8 cellular contexts compared by ENCODE assay signal in the genomic region with DNA sequence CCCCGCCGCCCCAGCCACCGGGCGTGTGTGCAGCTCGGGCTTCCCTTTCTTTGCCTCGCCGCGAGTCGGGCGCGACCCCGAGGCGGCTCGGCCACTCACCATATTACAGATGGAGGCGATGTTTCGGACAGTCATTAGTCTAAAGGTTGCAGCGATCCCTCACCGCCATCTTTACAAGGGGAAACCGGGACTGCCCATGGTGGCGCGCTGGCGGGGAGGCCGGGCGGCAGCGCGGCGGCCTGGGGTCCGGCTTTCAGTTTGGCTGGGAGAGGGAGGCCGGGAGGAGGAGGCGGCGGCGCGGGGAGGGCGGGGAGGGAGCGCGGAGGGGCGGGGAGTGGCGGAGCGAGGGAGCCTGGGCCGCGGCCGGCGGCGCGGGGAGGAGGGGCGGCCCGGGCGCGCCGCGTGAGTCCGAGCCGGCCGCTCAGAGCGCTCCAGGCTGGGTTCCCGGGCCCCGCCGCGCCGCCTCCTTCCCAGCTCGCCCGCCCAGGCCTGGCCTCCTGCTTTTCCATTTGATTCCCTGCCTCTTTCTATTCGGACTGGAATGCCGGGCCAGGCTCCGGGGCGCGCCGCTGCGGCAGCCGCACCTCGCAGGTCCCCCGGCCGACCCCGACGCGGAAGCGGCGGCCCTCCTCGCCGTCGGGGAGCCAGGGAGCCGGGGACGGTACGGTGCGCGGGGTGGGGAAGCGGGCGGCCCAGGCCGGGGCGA. TPM values are rescaled to one million over a fixed set of nuclear protein-coding genes. Genes with fewer than 3 reads are reported as not detected.
DNase-seq lines count a peak whose midpoint lies in the region; ATAC-seq and TF ChIP-seq lines count a peak whose summit lies in the region.

A gene with protein sequence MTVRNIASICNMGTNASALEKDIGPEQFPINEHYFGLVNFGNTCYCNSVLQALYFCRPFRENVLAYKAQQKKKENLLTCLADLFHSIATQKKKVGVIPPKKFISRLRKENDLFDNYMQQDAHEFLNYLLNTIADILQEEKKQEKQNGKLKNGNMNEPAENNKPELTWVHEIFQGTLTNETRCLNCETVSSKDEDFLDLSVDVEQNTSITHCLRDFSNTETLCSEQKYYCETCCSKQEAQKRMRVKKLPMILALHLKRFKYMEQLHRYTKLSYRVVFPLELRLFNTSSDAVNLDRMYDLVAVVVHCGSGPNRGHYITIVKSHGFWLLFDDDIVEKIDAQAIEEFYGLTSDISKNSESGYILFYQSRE (minus strand): TSS at position 286 of the 706 bp plus-strand sequence. CDS start 151 bp downstream, at position 135.

- peak within 1 kb of the TSS; percentile 62 for H3K27ac Mint-ChIP-seq in activated T-helper 2 cell treated with anti-CD3 and anti-CD28 coated beads, Interferon-gamma antibody, Interleukin-2, Interleukin-4, amounts not matched to agents 10 μg/mL and 5 μg/mL and 100 μg/mL, durations not matched to agents 14 hours and 24 hours and 36 hours
- peak within 1 kb of the TSS; percentile 38 to 76 for H3K27ac Mint-ChIP-seq in natural killer cell

- H3K36me3 Mint-ChIP-seq in activated T-helper 2 cell treated with anti-CD3 and anti-CD28 coated beads, Interferon-gamma antibody, Interleukin-2, Interleukin-4, amounts not matched to agents 10 μg/mL and 5 μg/mL and 100 μg/mL, durations not matched to agents 14 hours and 24 hours and 36 hours (ENCODE audit: low read depth): peaks cover 18% of the 10 kb centered on the region
- no peaks in the 10 kb centered on the region for H3K36me3 Mint-ChIP-seq in natural killer cell

- peak within 1 kb of the TSS; percentile 82 for H3K4me3 Mint-ChIP-seq in activated T-helper 2 cell treated with anti-CD3 and anti-CD28 coated beads, Interferon-gamma antibody, Interleukin-2, Interleukin-4, amounts not matched to agents 10 μg/mL and 5 μg/mL and 100 μg/mL, durations not matched to agents 14 hours and 24 hours and 36 hours (ENCODE audit: low read depth)
- H3K4me3 Mint-ChIP-seq in natural killer cell: peak within 1 kb of the TSS; percentile 92

- H3K4me3 ChIP-seq in fibroblast of pulmonary artery (replicated peaks; ENCODE audit: low read depth, low read length): peak within 1 kb of the TSS; percentile 71

- peaks cover 5% of the 10 kb centered on the region for H3K9me3 Mint-ChIP-seq in activated T-helper 2 cell treated with anti-CD3 and anti-CD28 coated beads, Interferon-gamma antibody, Interleukin-2, Interleukin-4, amounts not matched to agents 10 μg/mL and 5 μg/mL and 100 μg/mL, durations not matched to agents 14 hours and 24 hours and 36 hours
- H3K9me3 Mint-ChIP-seq in natural killer cell: no peaks in the 10 kb centered on the region

- ATAC-seq in GM19438 (IDR thresholded peaks at IDR 0.05; ENCODE audit: low read depth, unreplicated experiment) (peak; percentile 82), HG03558 (IDR thresholded peaks at IDR 0.05; ENCODE audit: extremely low read depth, unreplicated experiment) (peak; percentile 66), natural killer cell (peak; percentile 83 to 88 (median 84))

- H3K4me1 Mint-ChIP-seq in activated T-helper 2 cell treated with anti-CD3 and anti-CD28 coated beads, Interferon-gamma antibody, Interleukin-2, Interleukin-4, amounts not matched to agents 10 μg/mL and 5 μg/mL and 100 μg/mL, durations not matched to agents 14 hours and 24 hours and 36 hours (ENCODE audit: low read depth): peaks cover 15% of the 10 kb centered on the region
- H3K4me1 Mint-ChIP-seq in natural killer cell: peaks cover 20 to 36% of the 10 kb centered on the region in 2 donors

- intact Hi-C loops in activated T-helper 2 cell treated with anti-CD3 and anti-CD28 coated beads, Interferon-gamma antibody, Interleukin-2, Interleukin-4, amounts not matched to agents 10 μg/mL and 5 μg/mL and 100 μg/mL, durations not matched to agents 14 hours and 24 hours and 36 hours (cut with micrococcal nuclease): loop anchor here (1.0 kb wide), 1 partner anchor 203 kb away; a partner anchor contains a TSS
- intact Hi-C loops in natural killer cell (cut with micrococcal nuclease): loop anchor here (5.0 kb wide), 1 partner anchor 63 kb away; no protein-coding TSS in a partner anchor

- H3K27me3 Mint-ChIP-seq in activated T-helper 2 cell treated with anti-CD3 and anti-CD28 coated beads, Interferon-gamma antibody, Interleukin-2, Interleukin-4, amounts not matched to agents 10 μg/mL and 5 μg/mL and 100 μg/mL, durations not matched to agents 14 hours and 24 hours and 36 hours (ENCODE audit: low read depth): peaks cover 10% of the 10 kb centered on the region
- no peaks in the 10 kb centered on the region for H3K27me3 Mint-ChIP-seq in natural killer cell (ENCODE audit: low read depth in 2 of 2)

- DNase-seq in D341Med (ENCODE audit: low spot score) (peak; percentile 90), fibroblast of pulmonary artery (ENCODE audit: low read depth) (peak; percentile 74), natural killer cell (peak; percentile 34), stromal cell of bone marrow (ENCODE audit: low read depth) (peak; percentile 71)
- peak; percentile 28 for DNase-seq in activated T-helper 2 cell treated with anti-CD3 and anti-CD28 coated beads, Interferon-gamma antibody, Interleukin-2, Interleukin-4, amounts not matched to agents 10 μg/mL and 5 μg/mL and 100 μg/mL, durations not matched to agents 14 hours and 24 hours and 36 hours (ENCODE audit: low spot score)

- no peak for TF ChIP-seq CTCF in fibroblast of pulmonary artery (IDR thresholded peaks at IDR 0.05; ENCODE audit: low read length, missing control alignments)
- no peak for TF ChIP-seq CTCF in natural killer cell (IDR thresholded peaks at IDR 0.05)

TF ChIP-seq in PFSK-1, 5 proteins besides CTCF, POLR2A, EP300 and RAD21:
- peak; percentile 60 for TF ChIP-seq POLR2AphosphoS5 (IDR thresholded peaks at IDR 0.05; ENCODE audit: low read depth, low read length)
- no peak for TF ChIP-seq SIN3A (IDR thresholded peaks at IDR 0.05; ENCODE audit: borderline replicate concordance, insufficient read depth, low read length)
- 0 out of 2 replicates have a peak, but pooled peaks have one; percentile 19 for TF ChIP-seq TAF1 (IDR thresholded peaks at IDR 0.05; ENCODE audit: borderline replicate concordance, insufficient read depth, low read length)
- TF ChIP-seq, protein P1, sequence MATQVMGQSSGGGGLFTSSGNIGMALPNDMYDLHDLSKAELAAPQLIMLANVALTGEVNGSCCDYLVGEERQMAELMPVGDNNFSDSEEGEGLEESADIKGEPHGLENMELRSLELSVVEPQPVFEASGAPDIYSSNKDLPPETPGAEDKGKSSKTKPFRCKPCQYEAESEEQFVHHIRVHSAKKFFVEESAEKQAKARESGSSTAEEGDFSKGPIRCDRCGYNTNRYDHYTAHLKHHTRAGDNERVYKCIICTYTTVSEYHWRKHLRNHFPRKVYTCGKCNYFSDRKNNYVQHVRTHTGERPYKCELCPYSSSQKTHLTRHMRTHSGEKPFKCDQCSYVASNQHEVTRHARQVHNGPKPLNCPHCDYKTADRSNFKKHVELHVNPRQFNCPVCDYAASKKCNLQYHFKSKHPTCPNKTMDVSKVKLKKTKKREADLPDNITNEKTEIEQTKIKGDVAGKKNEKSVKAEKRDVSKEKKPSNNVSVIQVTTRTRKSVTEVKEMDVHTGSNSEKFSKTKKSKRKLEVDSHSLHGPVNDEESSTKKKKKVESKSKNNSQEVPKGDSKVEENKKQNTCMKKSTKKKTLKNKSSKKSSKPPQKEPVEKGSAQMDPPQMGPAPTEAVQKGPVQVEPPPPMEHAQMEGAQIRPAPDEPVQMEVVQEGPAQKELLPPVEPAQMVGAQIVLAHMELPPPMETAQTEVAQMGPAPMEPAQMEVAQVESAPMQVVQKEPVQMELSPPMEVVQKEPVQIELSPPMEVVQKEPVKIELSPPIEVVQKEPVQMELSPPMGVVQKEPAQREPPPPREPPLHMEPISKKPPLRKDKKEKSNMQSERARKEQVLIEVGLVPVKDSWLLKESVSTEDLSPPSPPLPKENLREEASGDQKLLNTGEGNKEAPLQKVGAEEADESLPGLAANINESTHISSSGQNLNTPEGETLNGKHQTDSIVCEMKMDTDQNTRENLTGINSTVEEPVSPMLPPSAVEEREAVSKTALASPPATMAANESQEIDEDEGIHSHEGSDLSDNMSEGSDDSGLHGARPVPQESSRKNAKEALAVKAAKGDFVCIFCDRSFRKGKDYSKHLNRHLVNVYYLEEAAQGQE (IDR thresholded peaks at IDR 0.05; ENCODE audit: insufficient read depth in 1 of 2, low read depth in 2 of 2, low read length in 2 of 2): no peak
- no peak for TF ChIP-seq FOXP2 (optimal IDR thresholded peaks at IDR 0.05; ENCODE audit: borderline replicate concordance, extremely low read depth, extremely low read length, insufficient read depth)
TF ChIP-seq in PFSK-1: peak in this region for 2.

RNA-seq across cellular contexts. Expression of the gene that starts here (rescaled TPM):
- polyA plus RNA-seq in PFSK-1 (2012; ENCODE audit: insufficient read length, low read depth): 9.3 TPM
- 7.7 and 8.9 TPM in 2 replicates for total RNA-seq in activated T-helper 2 cell treated with anti-CD3 and anti-CD28 coated beads, Interferon-gamma antibody, Interleukin-2, Interleukin-4, amounts not matched to agents 10 μg/mL and 5 μg/mL and 100 μg/mL, durations not matched to agents 14 hours and 24 hours and 36 hours
- 10 to 100 TPM in 2 of 3 donors, 1 to 10 TPM in 1; 7.8 to 11.7 (median 10.3) TPM for total RNA-seq in natural killer cell

Comparison
In these comparisons a context has a peak if more than half of its experiments do, and no peak if none do; other contexts are left out.
1. Peak in every context shown above with its lines: DNase-seq, ATAC-seq and H3K4me3 ChIP-seq.
2. DNase-seq: peak in every context shown above with its lines; median percentile 90 in D341Med; 74 in fibroblast of pulmonary artery; 71 in stromal cell of bone marrow; 34 in natural killer cell; 28 in activated T-helper 2 cell treated with anti-CD3 and anti-CD28 coated beads, Interferon-gamma antibody, Interleukin-2, Interleukin-4, amounts not matched to agents 10 μg/mL and 5 μg/mL and 100 μg/mL, durations not matched to agents 14 hours and 24 hours and 36 hours.